ENCODE assay signal across 1 cellular context in genomic region chr17:58369214-58370031, GRCh38.
TF ChIP-seq lines count a peak whose summit lies in the region.

No MANE protein-coding gene starts in this region.

TF ChIP-seq in HepG2, 621 proteins besides CTCF, POLR2A, EP300 and RAD21 (continued from another document and continues in another):
- TF ChIP-seq CCDC6 (CRISPR knock-in tag; IDR thresholded peaks at IDR 0.05) = peak; percentile 60; the same call in 1 of the 2 replicates
- no peak for TF ChIP-seq RNF219 (CRISPR knock-in tag; IDR thresholded peaks at IDR 0.05)
- TF ChIP-seq ZNF333 (CRISPR knock-in tag; IDR thresholded peaks at IDR 0.05; ENCODE audit: borderline replicate concordance) = no peak
- 0 out of 2 replicates have a peak, but pooled peaks have one; percentile 46 for TF ChIP-seq ISL2 (CRISPR knock-in tag; IDR thresholded peaks at IDR 0.05)
- TF ChIP-seq ZNF101 (CRISPR knock-in tag; IDR thresholded peaks at IDR 0.05; ENCODE audit: borderline replicate concordance, low read depth) = no peak
- TF ChIP-seq MXD4 (CRISPR knock-in tag; IDR thresholded peaks at IDR 0.05) = no peak; the same call in 1 of the 2 replicates
- TF ChIP-seq NFKB2 (CRISPR knock-in tag; IDR thresholded peaks at IDR 0.05; ENCODE audit: borderline replicate concordance) = peak; percentile 68; the same call in 1 of the 2 replicates
- TF ChIP-seq RFX5 (IDR thresholded peaks at IDR 0.05; ENCODE audit: low read depth, low read length) = no peak
- TF ChIP-seq STAT5B (CRISPR knock-in tag; IDR thresholded peaks at IDR 0.05) = no peak
- no peak for TF ChIP-seq TBP (CRISPR knock-in tag; IDR thresholded peaks at IDR 0.05)
- no peak for TF ChIP-seq MEF2D (CRISPR knock-in tag; IDR thresholded peaks at IDR 0.05)
- no peak for TF ChIP-seq RFX3 (CRISPR knock-in tag; IDR thresholded peaks at IDR 0.05)
- TF ChIP-seq TAF1 (CRISPR knock-in tag; IDR thresholded peaks at IDR 0.05) = no peak
- TF ChIP-seq, protein P1, sequence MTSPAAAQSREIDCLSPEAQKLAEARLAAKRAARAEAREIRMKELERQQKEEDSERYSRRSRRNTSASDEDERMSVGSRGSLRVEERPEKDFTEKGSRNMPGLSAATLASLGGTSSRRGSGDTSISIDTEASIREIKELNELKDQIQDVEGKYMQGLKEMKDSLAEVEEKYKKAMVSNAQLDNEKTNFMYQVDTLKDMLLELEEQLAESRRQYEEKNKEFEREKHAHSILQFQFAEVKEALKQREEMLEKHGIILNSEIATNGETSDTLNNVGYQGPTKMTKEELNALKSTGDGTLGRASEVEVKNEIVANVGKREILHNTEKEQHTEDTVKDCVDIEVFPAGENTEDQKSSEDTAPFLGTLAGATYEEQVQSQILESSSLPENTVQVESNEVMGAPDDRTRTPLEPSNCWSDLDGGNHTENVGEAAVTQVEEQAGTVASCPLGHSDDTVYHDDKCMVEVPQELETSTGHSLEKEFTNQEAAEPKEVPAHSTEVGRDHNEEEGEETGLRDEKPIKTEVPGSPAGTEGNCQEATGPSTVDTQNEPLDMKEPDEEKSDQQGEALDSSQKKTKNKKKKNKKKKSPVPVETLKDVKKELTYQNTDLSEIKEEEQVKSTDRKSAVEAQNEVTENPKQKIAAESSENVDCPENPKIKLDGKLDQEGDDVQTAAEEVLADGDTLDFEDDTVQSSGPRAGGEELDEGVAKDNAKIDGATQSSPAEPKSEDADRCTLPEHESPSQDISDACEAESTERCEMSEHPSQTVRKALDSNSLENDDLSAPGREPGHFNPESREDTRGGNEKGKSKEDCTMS (CRISPR knock-in tag; conservative IDR thresholded peaks at IDR 0.05) = no peak
- TF ChIP-seq PLRG1 (conservative IDR thresholded peaks at IDR 0.05) = no peak
- peak; percentile 45; the same call in 1 of the 2 replicates for TF ChIP-seq CEBPB (IDR thresholded peaks at IDR 0.05; ENCODE audit: borderline replicate concordance, low read depth, low read length)
- TF ChIP-seq MIER3 (CRISPR knock-in tag; IDR thresholded peaks at IDR 0.05; ENCODE audit: borderline replicate concordance) = no peak
- peak; percentile 45; the same call in 1 of the 2 replicates for TF ChIP-seq KMT2A (CRISPR knock-in tag; IDR thresholded peaks at IDR 0.05)
- peak; percentile 68 for TF ChIP-seq XRCC5 (optimal IDR thresholded peaks at IDR 0.05; ENCODE audit: low read length)
- no peak for TF ChIP-seq EED (CRISPR knock-in tag; IDR thresholded peaks at IDR 0.05)
- no peak for TF ChIP-seq DNMT1 (CRISPR knock-in tag; IDR thresholded peaks at IDR 0.05)
- no peak for TF ChIP-seq ZNF674 (CRISPR knock-in tag; IDR thresholded peaks at IDR 0.05; ENCODE audit: low read depth)
- TF ChIP-seq ZNF253 (CRISPR knock-in tag; IDR thresholded peaks at IDR 0.05; ENCODE audit: borderline replicate concordance) = no peak
- no peak for TF ChIP-seq U2AF2 (IDR thresholded peaks at IDR 0.05; ENCODE audit: low read depth, low read length)
- no peak for TF ChIP-seq ZBTB49 (CRISPR knock-in tag; IDR thresholded peaks at IDR 0.05; ENCODE audit: borderline replicate concordance)
- no peak for TF ChIP-seq PCBP1 (IDR thresholded peaks at IDR 0.05; ENCODE audit: borderline replicate concordance, low read depth, low read length)
- no peak for TF ChIP-seq SNAPC2 (CRISPR knock-in tag; IDR thresholded peaks at IDR 0.05)
- TF ChIP-seq ZNF160 (CRISPR knock-in tag; IDR thresholded peaks at IDR 0.05) = no peak
- TF ChIP-seq HIVEP1 (CRISPR knock-in tag; IDR thresholded peaks at IDR 0.05) = no peak
- TF ChIP-seq SIX1 (CRISPR knock-in tag; IDR thresholded peaks at IDR 0.05; ENCODE audit: borderline replicate concordance) = no peak; the same call in 1 of the 2 replicates
- TF ChIP-seq ZBTB1 (CRISPR knock-in tag; IDR thresholded peaks at IDR 0.05; ENCODE audit: borderline replicate concordance) = no peak
- TF ChIP-seq, protein P2, sequence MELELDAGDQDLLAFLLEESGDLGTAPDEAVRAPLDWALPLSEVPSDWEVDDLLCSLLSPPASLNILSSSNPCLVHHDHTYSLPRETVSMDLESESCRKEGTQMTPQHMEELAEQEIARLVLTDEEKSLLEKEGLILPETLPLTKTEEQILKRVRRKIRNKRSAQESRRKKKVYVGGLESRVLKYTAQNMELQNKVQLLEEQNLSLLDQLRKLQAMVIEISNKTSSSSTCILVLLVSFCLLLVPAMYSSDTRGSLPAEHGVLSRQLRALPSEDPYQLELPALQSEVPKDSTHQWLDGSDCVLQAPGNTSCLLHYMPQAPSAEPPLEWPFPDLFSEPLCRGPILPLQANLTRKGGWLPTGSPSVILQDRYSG (CRISPR knock-in tag; IDR thresholded peaks at IDR 0.05) = no peak
- TF ChIP-seq FOXA1 (IDR thresholded peaks at IDR 0.05) = no peak
- TF ChIP-seq FOXA1 (CRISPR knock-in tag; IDR thresholded peaks at IDR 0.05) = peak; percentile 14; the same call in 1 of the 2 replicates
- TF ChIP-seq, protein P3, sequence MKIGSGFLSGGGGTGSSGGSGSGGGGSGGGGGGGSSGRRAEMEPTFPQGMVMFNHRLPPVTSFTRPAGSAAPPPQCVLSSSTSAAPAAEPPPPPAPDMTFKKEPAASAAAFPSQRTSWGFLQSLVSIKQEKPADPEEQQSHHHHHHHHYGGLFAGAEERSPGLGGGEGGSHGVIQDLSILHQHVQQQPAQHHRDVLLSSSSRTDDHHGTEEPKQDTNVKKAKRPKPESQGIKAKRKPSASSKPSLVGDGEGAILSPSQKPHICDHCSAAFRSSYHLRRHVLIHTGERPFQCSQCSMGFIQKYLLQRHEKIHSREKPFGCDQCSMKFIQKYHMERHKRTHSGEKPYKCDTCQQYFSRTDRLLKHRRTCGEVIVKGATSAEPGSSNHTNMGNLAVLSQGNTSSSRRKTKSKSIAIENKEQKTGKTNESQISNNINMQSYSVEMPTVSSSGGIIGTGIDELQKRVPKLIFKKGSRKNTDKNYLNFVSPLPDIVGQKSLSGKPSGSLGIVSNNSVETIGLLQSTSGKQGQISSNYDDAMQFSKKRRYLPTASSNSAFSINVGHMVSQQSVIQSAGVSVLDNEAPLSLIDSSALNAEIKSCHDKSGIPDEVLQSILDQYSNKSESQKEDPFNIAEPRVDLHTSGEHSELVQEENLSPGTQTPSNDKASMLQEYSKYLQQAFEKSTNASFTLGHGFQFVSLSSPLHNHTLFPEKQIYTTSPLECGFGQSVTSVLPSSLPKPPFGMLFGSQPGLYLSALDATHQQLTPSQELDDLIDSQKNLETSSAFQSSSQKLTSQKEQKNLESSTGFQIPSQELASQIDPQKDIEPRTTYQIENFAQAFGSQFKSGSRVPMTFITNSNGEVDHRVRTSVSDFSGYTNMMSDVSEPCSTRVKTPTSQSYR (CRISPR knock-in tag; IDR thresholded peaks at IDR 0.05; ENCODE audit: borderline replicate concordance) = no peak
- TF ChIP-seq PITX1 (CRISPR knock-in tag; IDR thresholded peaks at IDR 0.05) = no peak; the same call in 1 of the 2 replicates
- no peak for TF ChIP-seq ZBTB7B (CRISPR knock-in tag; IDR thresholded peaks at IDR 0.05)
- TF ChIP-seq, protein P4, sequence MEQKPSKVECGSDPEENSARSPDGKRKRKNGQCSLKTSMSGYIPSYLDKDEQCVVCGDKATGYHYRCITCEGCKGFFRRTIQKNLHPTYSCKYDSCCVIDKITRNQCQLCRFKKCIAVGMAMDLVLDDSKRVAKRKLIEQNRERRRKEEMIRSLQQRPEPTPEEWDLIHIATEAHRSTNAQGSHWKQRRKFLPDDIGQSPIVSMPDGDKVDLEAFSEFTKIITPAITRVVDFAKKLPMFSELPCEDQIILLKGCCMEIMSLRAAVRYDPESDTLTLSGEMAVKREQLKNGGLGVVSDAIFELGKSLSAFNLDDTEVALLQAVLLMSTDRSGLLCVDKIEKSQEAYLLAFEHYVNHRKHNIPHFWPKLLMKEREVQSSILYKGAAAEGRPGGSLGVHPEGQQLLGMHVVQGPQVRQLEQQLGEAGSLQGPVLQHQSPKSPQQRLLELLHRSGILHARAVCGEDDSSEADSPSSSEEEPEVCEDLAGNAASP (CRISPR knock-in tag; IDR thresholded peaks at IDR 0.05; ENCODE audit: borderline replicate concordance) = peak; percentile 92
- TF ChIP-seq ZNF724P (CRISPR knock-in tag; IDR thresholded peaks at IDR 0.05; ENCODE audit: borderline replicate concordance) = no peak
- TF ChIP-seq FIP1L1 (IDR thresholded peaks at IDR 0.05; ENCODE audit: borderline replicate concordance, insufficient read depth, low read depth, low read length) = no peak
- no peak for TF ChIP-seq NCOA5 (CRISPR knock-in tag; IDR thresholded peaks at IDR 0.05)
- no peak for TF ChIP-seq HCFC1 (IDR thresholded peaks at IDR 0.05; ENCODE audit: low read depth, low read length)
- TF ChIP-seq SETDB1 (CRISPR knock-in tag; IDR thresholded peaks at IDR 0.05; ENCODE audit: borderline replicate concordance) = no peak
- no peak for TF ChIP-seq ZNF317 (CRISPR knock-in tag; IDR thresholded peaks at IDR 0.05)
- peak; percentile 61 for TF ChIP-seq SP4 (CRISPR knock-in tag; IDR thresholded peaks at IDR 0.05)
- no peak for TF ChIP-seq NFIC (IDR thresholded peaks at IDR 0.05; ENCODE audit: low read length)
- peak; percentile 66; the same call in 1 of the 2 replicates for TF ChIP-seq ZNF230 (CRISPR knock-in tag; IDR thresholded peaks at IDR 0.05)
- TF ChIP-seq, protein P5, sequence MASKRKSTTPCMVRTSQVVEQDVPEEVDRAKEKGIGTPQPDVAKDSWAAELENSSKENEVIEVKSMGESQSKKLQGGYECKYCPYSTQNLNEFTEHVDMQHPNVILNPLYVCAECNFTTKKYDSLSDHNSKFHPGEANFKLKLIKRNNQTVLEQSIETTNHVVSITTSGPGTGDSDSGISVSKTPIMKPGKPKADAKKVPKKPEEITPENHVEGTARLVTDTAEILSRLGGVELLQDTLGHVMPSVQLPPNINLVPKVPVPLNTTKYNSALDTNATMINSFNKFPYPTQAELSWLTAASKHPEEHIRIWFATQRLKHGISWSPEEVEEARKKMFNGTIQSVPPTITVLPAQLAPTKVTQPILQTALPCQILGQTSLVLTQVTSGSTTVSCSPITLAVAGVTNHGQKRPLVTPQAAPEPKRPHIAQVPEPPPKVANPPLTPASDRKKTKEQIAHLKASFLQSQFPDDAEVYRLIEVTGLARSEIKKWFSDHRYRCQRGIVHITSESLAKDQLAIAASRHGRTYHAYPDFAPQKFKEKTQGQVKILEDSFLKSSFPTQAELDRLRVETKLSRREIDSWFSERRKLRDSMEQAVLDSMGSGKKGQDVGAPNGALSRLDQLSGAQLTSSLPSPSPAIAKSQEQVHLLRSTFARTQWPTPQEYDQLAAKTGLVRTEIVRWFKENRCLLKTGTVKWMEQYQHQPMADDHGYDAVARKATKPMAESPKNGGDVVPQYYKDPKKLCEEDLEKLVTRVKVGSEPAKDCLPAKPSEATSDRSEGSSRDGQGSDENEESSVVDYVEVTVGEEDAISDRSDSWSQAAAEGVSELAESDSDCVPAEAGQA (IDR thresholded peaks at IDR 0.05; ENCODE audit: low read depth) = no peak
- TF ChIP-seq, protein P5 (CRISPR knock-in tag; IDR thresholded peaks at IDR 0.05; ENCODE audit: borderline replicate concordance) = no peak
- no peak for TF ChIP-seq HOXA9 (CRISPR knock-in tag; IDR thresholded peaks at IDR 0.05; ENCODE audit: borderline replicate concordance)
- no peak for TF ChIP-seq SP1 (IDR thresholded peaks at IDR 0.05)
- TF ChIP-seq SP1 (CRISPR knock-in tag; IDR thresholded peaks at IDR 0.05) = no peak; the same call in 1 of the 2 replicates
